ENCODE assay signal across 8 cellular contexts in the genomic region with DNA sequence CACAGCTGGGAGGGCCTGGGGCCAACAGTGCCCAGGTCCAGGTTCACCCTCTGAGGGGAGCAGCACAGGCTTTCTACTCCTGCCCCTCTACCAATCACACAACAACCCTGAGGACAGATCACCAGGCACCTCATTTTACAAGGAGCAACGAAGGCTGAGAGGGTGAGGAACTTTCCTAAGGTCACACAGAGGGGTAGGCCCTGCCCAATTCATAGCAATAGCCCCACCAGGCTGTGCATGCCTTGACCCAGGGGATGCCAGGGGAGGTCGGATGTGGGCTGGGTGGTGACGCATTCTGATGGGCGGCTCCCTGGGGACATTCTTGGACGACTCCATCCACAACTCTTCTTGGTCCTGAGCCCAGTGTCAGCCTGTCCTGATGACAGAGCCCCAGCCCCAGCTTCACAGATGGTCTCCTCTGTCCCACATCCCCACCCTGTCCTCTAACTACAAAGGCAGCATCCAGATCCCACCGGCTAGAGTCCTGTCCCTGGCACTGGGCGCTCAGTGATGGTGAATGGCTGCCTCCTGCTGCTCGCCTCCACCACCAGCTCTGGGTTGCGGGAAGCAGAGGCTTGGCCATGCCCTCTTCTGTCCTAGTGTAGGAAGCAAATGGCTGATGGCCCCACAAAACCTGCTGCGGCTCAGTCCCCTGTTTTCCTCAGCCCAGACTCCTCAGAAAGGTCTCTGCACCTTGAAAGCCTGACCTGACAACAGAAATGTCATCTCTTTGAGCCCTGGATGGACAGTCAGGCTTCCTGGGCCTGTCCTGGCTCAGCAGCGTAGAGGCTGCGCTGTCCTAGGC. TPM values are rescaled to one million over a fixed set of nuclear protein-coding genes. Genes with fewer than 3 reads are reported as not detected.
DNase-seq lines count a peak whose midpoint lies in the region; ATAC-seq, FAIRE-seq and TF ChIP-seq lines count a peak whose summit lies in the region.
"Not testable (repeated sequence)": the region's sequence is repeated elsewhere in the genome, so short reads cannot be mapped to it uniquely, and the experiment has no call there.

No MANE protein-coding gene starts in this region.

- H3K79me2 ChIP-seq in PC-9 (ENCODE audit: low read depth); K562 (ENCODE audit: control insufficient read depth, insufficient read depth, low read length); osteoblast (ENCODE audit: insufficient read depth, low read length): not testable (repeated sequence)

- H3K27ac ChIP-seq in CD8-positive, alpha-beta memory T cell (ENCODE audit: low read depth, low read length); PC-9; K562 (ENCODE audit: extremely low read depth, low read depth, low read length); osteoblast (ENCODE audit: low read depth, low read length); aorta (ENCODE audit: low read depth in 1 of 2, low read length in 2 of 2): not testable (repeated sequence)

- H3K9ac ChIP-seq in K562 (ENCODE audit: insufficient read depth in 1 of 2, low read depth in 2 of 2, low read length in 2 of 2): not testable (repeated sequence)

- H3K27ac Mint-ChIP-seq in CD8-positive, alpha-beta memory T cell: peak overlapping the region in 1 of 8 donors; percentile 79
- not testable (repeated sequence) for H3K27ac Mint-ChIP-seq in activated CD8-positive, alpha-beta T cell treated with anti-CD3 and anti-CD28 coated beads for 36 hours

- CTCF ChIA-PET in CD8-positive, alpha-beta memory T cell (lab: Charles Lee): interaction anchor here (1.1 kb wide), 1 partner anchor 13 kb away, joined by 3 read pairs; no protein-coding TSS in a partner anchor
- CTCF ChIA-PET in PC-9 (lab: Charles Lee): interaction anchor here (0.6 kb wide), 1 partner anchor 27 kb away, joined by 4 read pairs; no protein-coding TSS in a partner anchor
- CTCF ChIA-PET in activated CD8-positive, alpha-beta T cell treated with anti-CD3 and anti-CD28 coated beads for 36 hours (lab: Charles Lee): interaction anchor here (1.9 kb wide), 1 partner anchor 12 kb away, joined by 6 read pairs; no protein-coding TSS in a partner anchor
- CTCF ChIA-PET in K562 (lab: Yijun Ruan, JAX; ENCODE audit: low intra/inter-chr PET ratio): not testable (repeated sequence)

- in situ Hi-C loops in K562 (cut with MboI): not testable (repeated sequence)

- H3K4me3 Mint-ChIP-seq in CD8-positive, alpha-beta memory T cell: peak overlapping the region in 5 of 7 donors; percentile 63 to 80 (median 70)
- H3K4me3 Mint-ChIP-seq in activated CD8-positive, alpha-beta T cell treated with anti-CD3 and anti-CD28 coated beads for 36 hours: peak overlapping the region; percentile 22

- not testable (repeated sequence) for H3K4me1 ChIP-seq in CD8-positive, alpha-beta memory T cell (ENCODE audit: insufficient read depth, low read length); PC-9 (replicated peaks; ENCODE audit: insufficient read depth); osteoblast (ENCODE audit: insufficient read depth, low read length); aorta (ENCODE audit: control insufficient read depth in 1 of 2, insufficient read depth in 2 of 2, low read length in 2 of 2)
- peaks cover 0 to 19% of the 10 kb centered on the region in 2 experiments; a peak in 4 of 5 replicates for H3K4me1 ChIP-seq in K562 (replicated peaks in 1 of 2; ENCODE audit: control insufficient read depth in 2 of 2, insufficient read depth in 2 of 2, low read length in 2 of 2)

- intact Hi-C loops in PC-9 (cut with micrococcal nuclease; ENCODE audit: unreplicated experiment); activated CD8-positive, alpha-beta T cell treated with anti-CD3 and anti-CD28 coated beads for 36 hours (cut with micrococcal nuclease); K562 (cut with micrococcal nuclease); Right ventricle myocardium superior (cut with DNase I); aorta (cut with DNase I): not testable (repeated sequence)

- H3F3A ChIP-seq in PC-9 (ENCODE audit: insufficient read depth, low read depth): not testable (repeated sequence)

- TF ChIP-seq RAD21 in K562 (CRISPR knock-in tag; conservative IDR thresholded peaks at IDR 0.05 in 1 of 2, IDR thresholded peaks at IDR 0.05 in 1 of 2): not testable (repeated sequence)

- not testable (repeated sequence) for H3K36me3 Mint-ChIP-seq in CD8-positive, alpha-beta memory T cell; activated CD8-positive, alpha-beta T cell treated with anti-CD3 and anti-CD28 coated beads for 36 hours (ENCODE audit: low read depth)

- H3K4me3 ChIP-seq in CD8-positive, alpha-beta memory T cell (ENCODE audit: low read length); PC-9; K562; osteoblast (ENCODE audit: insufficient read depth, low read length); aorta (ENCODE audit: low read length in 2 of 2): not testable (repeated sequence)

- H3K4me2 ChIP-seq in PC-9; K562 (ENCODE audit: insufficient read depth, low read length); osteoblast (ENCODE audit: insufficient read depth, low read length): not testable (repeated sequence)

- BruUV-seq in PC-9 (replicated peaks; lab: Mats Ljungman, UMichigan) (TSS peak; percentile 24), K562 (replicated peaks; lab: Mats Ljungman, UMichigan) (TSS peak; percentile 45)

- H3K9me3 ChIP-seq in CD8-positive, alpha-beta memory T cell (ENCODE audit: low read length); PC-9 (ENCODE audit: insufficient read depth, low read depth); K562 (replicated peaks; ENCODE audit: control insufficient read depth, insufficient read depth, low read depth, low read length); osteoblast (ENCODE audit: low read depth, low read length); aorta (ENCODE audit: control insufficient read depth, low read length): not testable (repeated sequence)

- not testable (repeated sequence) for TF ChIP-seq POLR2A in K562 (conservative IDR thresholded peaks at IDR 0.05)

- DNase-seq in CD8-positive, alpha-beta memory T cell; PC-9; activated CD8-positive, alpha-beta T cell treated with anti-CD3 and anti-CD28 coated beads for 36 hours; K562 (ENCODE audit: extremely low read depth in 1 of 4, low spot score in 3 of 4); Right ventricle myocardium superior: not testable (repeated sequence)
- DNase-seq in myocyte (ENCODE audit: low read depth) (peak; percentile 51), osteoblast (ENCODE audit: insufficient read length, low spot score, missing footprints) (peak; percentile 82), aorta (peak in 1 of 2 donors; percentile 36)

- H3K27me3 ChIP-seq in CD8-positive, alpha-beta memory T cell (ENCODE audit: insufficient read depth, low read length, poor library complexity, severe bottlenecking); PC-9 (ENCODE audit: insufficient read depth, low read depth); aorta (ENCODE audit: control insufficient read depth in 1 of 2, insufficient read depth in 2 of 2, low read length in 1 of 2): not testable (repeated sequence)
- H3K27me3 ChIP-seq in K562 (ENCODE audit: control insufficient read depth in 2 of 2, insufficient read depth in 2 of 2, low read length in 2 of 2) (peaks cover 4 to 24% of the 10 kb centered on the region in 2 experiments; a peak in 4 of 5 replicates), osteoblast (ENCODE audit: insufficient read depth, low read length) (peaks cover 36% of the 10 kb centered on the region)

- not testable (repeated sequence) for H2AFZ ChIP-seq in PC-9; K562 (ENCODE audit: low read depth, low read length); osteoblast (ENCODE audit: low read length)

- not testable (repeated sequence) for ATAC-seq in activated CD8-positive, alpha-beta T cell treated with anti-CD3 and anti-CD28 coated beads for 36 hours; K562
- peak; percentile 8 for ATAC-seq in Right ventricle myocardium superior (ENCODE audit: poor library complexity)
- ATAC-seq in aorta (ENCODE audit: low FRiP score): peak; percentile 31

- H3K9me2 ChIP-seq in PC-9 (ENCODE audit: insufficient read depth): not testable (repeated sequence)

- 55% methylated on average over 9 of the region's 12 CpGs for WGBS in K562 (ENCODE audit: insufficient coverage, low coverage, missing lambda C conversion rate)
- WGBS in aorta, 2 donors: 83 to 86% methylated on average over 8 to 10 of the region's 12 CpGs

- H3K4me1 Mint-ChIP-seq in CD8-positive, alpha-beta memory T cell: peaks cover 0 to 21% (median 9%) of the 10 kb centered on the region in 3 donors
- not testable (repeated sequence) for H3K4me1 Mint-ChIP-seq in activated CD8-positive, alpha-beta T cell treated with anti-CD3 and anti-CD28 coated beads for 36 hours (ENCODE audit: low read depth)

- H3K36me3 ChIP-seq in CD8-positive, alpha-beta memory T cell (ENCODE audit: insufficient read depth, low read length); PC-9 (ENCODE audit: low read depth); K562 (ENCODE audit: control insufficient read depth, insufficient read depth, low read length); osteoblast (ENCODE audit: insufficient read depth, low read length); aorta (ENCODE audit: control insufficient read depth in 1 of 2, insufficient read depth in 2 of 2, low read length in 1 of 2): not testable (repeated sequence)

- not testable (repeated sequence) for H3K9me1 ChIP-seq in K562 (ENCODE audit: control insufficient read depth, insufficient read depth, low read length)

- POLR2A ChIA-PET in CD8-positive, alpha-beta memory T cell (lab: Charles Lee): interaction anchor here (0.6 kb wide), 1 partner anchor 443 kb away, joined by 4 read pairs; no protein-coding TSS in a partner anchor
- POLR2A ChIA-PET in PC-9 (lab: Charles Lee; ENCODE audit: unreplicated experiment): not testable (repeated sequence)
- POLR2A ChIA-PET in activated CD8-positive, alpha-beta T cell treated with anti-CD3 and anti-CD28 coated beads for 36 hours (lab: Charles Lee): interaction anchor here (0.6 kb wide), 2 partner anchors 17 to 47 kb away, joined by 3 read pairs; no protein-coding TSS in a partner anchor
- POLR2A ChIA-PET in K562 (lab: Yijun Ruan, JAX): interaction anchor here (0.6 to 1.0 kb wide), 4 partner anchors 11 to 275 kb away, joined by 3 to 4 read pairs (median 4); a partner anchor contains a TSS

- TF ChIP-seq EP300 in K562 (IDR thresholded peaks at IDR 0.05; ENCODE audit: low read length): not testable (repeated sequence)

- peak; percentile 84 for FAIRE-seq in K562 (lab: Jason Lieb, UNC)

- H3K27me3 Mint-ChIP-seq in CD8-positive, alpha-beta memory T cell: not testable (repeated sequence)
- H3K27me3 Mint-ChIP-seq in activated CD8-positive, alpha-beta T cell treated with anti-CD3 and anti-CD28 coated beads for 36 hours: peaks cover 29% of the 10 kb centered on the region

- H4K20me1 ChIP-seq in PC-9 (ENCODE audit: insufficient read depth); K562 (replicated peaks; ENCODE audit: control insufficient read depth, insufficient read depth, low read length); osteoblast (ENCODE audit: insufficient read depth, low read length): not testable (repeated sequence)

- not testable (repeated sequence) for H3K9me3 Mint-ChIP-seq in CD8-positive, alpha-beta memory T cell; activated CD8-positive, alpha-beta T cell treated with anti-CD3 and anti-CD28 coated beads for 36 hours

- not testable (repeated sequence) for TF ChIP-seq CTCF in PC-9 (conservative IDR thresholded peaks at IDR 0.05); activated CD8-positive, alpha-beta T cell treated with anti-CD3 and anti-CD28 coated beads for 36 hours (IDR thresholded peaks at IDR 0.05); K562 (IDR thresholded peaks at IDR 0.05 in 2 of 3, conservative IDR thresholded peaks at IDR 0.05 in 1 of 3; ENCODE audit: insufficient read depth in 2 of 3, low read depth in 1 of 3, low read length in 3 of 3); osteoblast (IDR thresholded peaks at IDR 0.05; ENCODE audit: extremely low read depth, low read depth, low read length)

RNA-seq across cellular contexts. Expression of a gene that starts 2.2 kb away (rescaled TPM):
- total RNA-seq in CD8-positive, alpha-beta memory T cell: 1 to 10 TPM in 1 of 2 experiments, under 1 TPM in 1; 0.91 to 1.2 TPM
- polyA plus RNA-seq in CD8-positive, alpha-beta memory T cell: 0.14 TPM
- total RNA-seq in PC-9 (2021) (2.4 TPM in 2 replicates), K562 (2014; rRNA removed) (0.18 and 0.20 TPM in 2 replicates), K562 (2014; rRNA removed; fragmentation: Illumina TruSeq; extraction: Trizol) (0.10 and 0.11 TPM in 2 replicates), K562 (2015; rRNA removed; fragmentation: Illumina TruSeq; extraction: Trizol) (0.11 and 0.14 TPM in 2 replicates), K562 (2021) (0.33 and 0.36 TPM in 2 replicates), Right ventricle myocardium superior (0.27 TPM), myocyte (4.1 and 5.0 TPM in 2 replicates), osteoblast (0.29 and 0.36 TPM in 2 replicates), aorta (1 to 10 TPM in 1 of 2 donors, under 1 TPM in 1; 0.81 to 1.4 TPM)
- total RNA-seq in activated CD8-positive, alpha-beta T cell treated with anti-CD3 and anti-CD28 coated beads for 36 hours: under 1 TPM; 0.36 to 0.51 TPM
- total RNA-seq in K562 (2011; cell fraction: chromatin; rRNA removed; ENCODE audit: low replicate concordance): 0.16 and 0.32 TPM in 2 replicates
- 0.53 and 0.67 TPM in 2 replicates for total RNA-seq in K562 (2011; cell fraction: nucleolus; rRNA removed)
- 0.29 and 0.31 TPM in 2 replicates for total RNA-seq in K562 (2011; cell fraction: nucleoplasm; rRNA removed)
- polyA plus RNA-seq in K562 (2011; rRNA removed) (0.14 and 0.15 TPM in 2 replicates), K562 (2014; fragmentation: Illumina TruSeq; extraction: Trizol) (0.14 and 0.18 TPM in 2 replicates), K562 (2014; fragmentation: Nextera tagmentation; extraction: Ambion mirVana) (under 1 TPM; 0.03 to 0.04 TPM), K562 (2014; rRNA removed) (0.09 and 0.22 TPM in 2 replicates), aorta (1 to 10 TPM in 1 of 2 donors, under 1 TPM in 1; 0.03 to 1.0 TPM)
- 0.09 and 0.13 TPM in 2 replicates for polyA plus RNA-seq in K562 (2011; cell fraction: cytosol; rRNA removed)
- 0.14 and 0.17 TPM in 2 replicates for polyA plus RNA-seq in K562 (2011; cell fraction: nucleus; rRNA removed)
- 0.34 and 0.62 TPM in 2 replicates for polyA plus RNA-seq in K562 (2012)
- 0.09 and 0.18 TPM in 2 replicates for polyA minus RNA-seq in K562 (2011; rRNA and poly(A)+ RNA removed)
- not detected in 2 replicates for polyA minus RNA-seq in K562 (2011; cell fraction: cytosol; rRNA and poly(A)+ RNA removed)
- polyA minus RNA-seq in K562 (2011; cell fraction: nucleus; rRNA and poly(A)+ RNA removed): 0.13 and 0.22 TPM in 2 replicates
- 2.7 TPM for polyA plus RNA-seq in myocyte (2012)

RNA-seq across cellular contexts. Expression of a gene that starts 15.4 kb away (rescaled TPM):
- 1 to 10 TPM; 2.2 to 2.3 TPM for total RNA-seq in CD8-positive, alpha-beta memory T cell
- not detected for polyA plus RNA-seq in CD8-positive, alpha-beta memory T cell
- total RNA-seq in PC-9 (2021) (1.3 and 1.6 TPM in 2 replicates), K562 (2014; rRNA removed) (0.54 and 0.57 TPM in 2 replicates), K562 (2014; rRNA removed; fragmentation: Illumina TruSeq; extraction: Trizol) (0.22 TPM in 1 of 2 replicates, not detected in the other), K562 (2015; rRNA removed; fragmentation: Illumina TruSeq; extraction: Trizol) (0.22 and 0.23 TPM in 2 replicates), K562 (2021) (0.31 and 0.64 TPM in 2 replicates), Right ventricle myocardium superior (0.65 TPM), myocyte (0.16 and 0.88 TPM in 2 replicates), osteoblast (1.1 and 1.2 TPM in 2 replicates), aorta (1 to 10 TPM in 1 of 2 donors, not detected in 1; 1.3 TPM)
- 1 to 10 TPM; 2.7 to 4.2 TPM for total RNA-seq in activated CD8-positive, alpha-beta T cell treated with anti-CD3 and anti-CD28 coated beads for 36 hours
- total RNA-seq in K562 (2011; cell fraction: chromatin; rRNA removed; ENCODE audit: low replicate concordance): 1.4 and 2.6 TPM in 2 replicates
- 1.0 and 1.3 TPM in 2 replicates for total RNA-seq in K562 (2011; cell fraction: nucleolus; rRNA removed)
- total RNA-seq in K562 (2011; cell fraction: nucleoplasm; rRNA removed): 1.3 and 1.5 TPM in 2 replicates
- polyA plus RNA-seq in K562 (2011; rRNA removed) (0.08 and 0.39 TPM in 2 replicates), K562 (2014; fragmentation: Illumina TruSeq; extraction: Trizol) (0.21 and 0.37 TPM in 2 replicates), K562 (2014; fragmentation: Nextera tagmentation; extraction: Ambion mirVana) (not detected), K562 (2014; rRNA removed) (0.05 and 0.37 TPM in 2 replicates), aorta (under 1 TPM in 1 of 2 donors, not detected in 1; 0.08 TPM)
- polyA plus RNA-seq in K562 (2011; cell fraction: cytosol; rRNA removed): 0.21 and 0.28 TPM in 2 replicates
- 1.2 and 1.5 TPM in 2 replicates for polyA plus RNA-seq in K562 (2011; cell fraction: nucleus; rRNA removed)
- polyA plus RNA-seq in K562 (2012): 0.44 and 0.78 TPM in 2 replicates
- 0.28 and 0.33 TPM in 2 replicates for polyA minus RNA-seq in K562 (2011; rRNA and poly(A)+ RNA removed)
- polyA minus RNA-seq in K562 (2011; cell fraction: cytosol; rRNA and poly(A)+ RNA removed): not detected in 2 replicates
- not detected in 2 replicates for polyA minus RNA-seq in K562 (2011; cell fraction: nucleus; rRNA and poly(A)+ RNA removed)
- 0.39 TPM for polyA plus RNA-seq in myocyte (2012)

RNA-seq across cellular contexts. Expression of a gene that starts 47.8 kb away (rescaled TPM):
- total RNA-seq in CD8-positive, alpha-beta memory T cell: 10 to 100 TPM; 61.2 to 65.2 TPM
- 78.3 TPM for polyA plus RNA-seq in CD8-positive, alpha-beta memory T cell
- total RNA-seq in PC-9 (2021) (81.1 and 89.5 TPM in 2 replicates), K562 (2014; rRNA removed) (75.4 and 84.7 TPM in 2 replicates), K562 (2014; rRNA removed; fragmentation: Illumina TruSeq; extraction: Trizol) (107 and 113 TPM in 2 replicates), K562 (2015; rRNA removed; fragmentation: Illumina TruSeq; extraction: Trizol) (99.9 and 100.0 TPM in 2 replicates), K562 (2021) (94.2 and 108 TPM in 2 replicates), Right ventricle myocardium superior (27.9 TPM), myocyte (29.8 and 31.9 TPM in 2 replicates), osteoblast (25.3 and 26.4 TPM in 2 replicates), aorta (10 to 100 TPM; 34.4 to 38.5 TPM)
- 10 to 100 TPM; 71.7 to 74.7 TPM for total RNA-seq in activated CD8-positive, alpha-beta T cell treated with anti-CD3 and anti-CD28 coated beads for 36 hours
- 82.2 and 84.9 TPM in 2 replicates for total RNA-seq in K562 (2011; cell fraction: chromatin; rRNA removed; ENCODE audit: low replicate concordance)
- 64.3 and 64.9 TPM in 2 replicates for total RNA-seq in K562 (2011; cell fraction: nucleolus; rRNA removed)
- total RNA-seq in K562 (2011; cell fraction: nucleoplasm; rRNA removed): 89.9 and 148 TPM in 2 replicates
- polyA plus RNA-seq in K562 (2011; rRNA removed) (162 and 163 TPM in 2 replicates), K562 (2014; fragmentation: Illumina TruSeq; extraction: Trizol) (119 and 131 TPM in 2 replicates), K562 (2014; fragmentation: Nextera tagmentation; extraction: Ambion mirVana) (100 to 1,000 TPM; 369 to 444 TPM), K562 (2014; rRNA removed) (136 and 154 TPM in 2 replicates), aorta (10 to 100 TPM; 46.8 to 60.2 TPM)
- 121 and 152 TPM in 2 replicates for polyA plus RNA-seq in K562 (2011; cell fraction: cytosol; rRNA removed)
- 98.0 and 123 TPM in 2 replicates for polyA plus RNA-seq in K562 (2011; cell fraction: nucleus; rRNA removed)
- polyA plus RNA-seq in K562 (2012): 94.9 and 105 TPM in 2 replicates
- polyA minus RNA-seq in K562 (2011; rRNA and poly(A)+ RNA removed): 85.1 and 88.0 TPM in 2 replicates
- 28.3 and 30.2 TPM in 2 replicates for polyA minus RNA-seq in K562 (2011; cell fraction: cytosol; rRNA and poly(A)+ RNA removed)
- 35.5 and 68.5 TPM in 2 replicates for polyA minus RNA-seq in K562 (2011; cell fraction: nucleus; rRNA and poly(A)+ RNA removed)
- polyA plus RNA-seq in myocyte (2012): 49.0 TPM
